ENCODE assay signal across 6 cellular contexts in genomic region chr3:54785976-54786375, GRCh38.
"Had no signal": no experiment of that assay in that cellular context is flagged by ENCODE, and none has a peak within 500 bp of the region (broad histone marks: within the 10 kb centered on the region; RNA-seq: fewer than 3 reads in every experiment).

No MANE protein-coding gene starts in this region.

- DNase-seq: IMR-90, KBM-7 had no signal

- ATAC-seq: HepG2, K562 had no signal

- H3K4me1 Mint-ChIP-seq: IgD-negative memory B cell had no signal

- H3K27me3 Mint-ChIP-seq: IgD-negative memory B cell had no signal

- H3K4me3 Mint-ChIP-seq: IgD-negative memory B cell had no signal

- H3K27ac ChIP-seq: HL-60 had no signal

- H3K36me3 Mint-ChIP-seq: IgD-negative memory B cell had no signal

- H3K4me3 ChIP-seq: K562 had no signal
